1 cellular context compared by ENCODE assay signal in the genomic region with DNA sequence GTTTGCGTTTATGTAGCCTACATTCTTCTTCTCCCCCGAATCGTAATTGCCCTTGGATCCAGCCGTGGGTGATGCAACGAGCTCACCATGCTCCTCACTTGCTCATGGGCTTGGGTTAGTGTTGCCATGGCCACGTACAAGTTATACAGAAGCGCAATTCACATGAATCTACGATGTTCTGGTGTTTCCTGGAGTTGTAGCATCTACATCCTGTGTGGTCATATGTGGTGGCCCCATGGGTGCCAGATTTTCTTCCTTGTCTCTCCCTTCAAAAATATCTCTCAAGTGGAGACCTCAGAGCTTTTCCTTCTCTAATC.
TF ChIP-seq lines count a peak whose summit lies in the region.

No MANE protein-coding gene starts in this region.

TF ChIP-seq in WTC11, 78 proteins besides CTCF, POLR2A, EP300 and RAD21 (continued from another document):
- TF ChIP-seq, protein P1, sequence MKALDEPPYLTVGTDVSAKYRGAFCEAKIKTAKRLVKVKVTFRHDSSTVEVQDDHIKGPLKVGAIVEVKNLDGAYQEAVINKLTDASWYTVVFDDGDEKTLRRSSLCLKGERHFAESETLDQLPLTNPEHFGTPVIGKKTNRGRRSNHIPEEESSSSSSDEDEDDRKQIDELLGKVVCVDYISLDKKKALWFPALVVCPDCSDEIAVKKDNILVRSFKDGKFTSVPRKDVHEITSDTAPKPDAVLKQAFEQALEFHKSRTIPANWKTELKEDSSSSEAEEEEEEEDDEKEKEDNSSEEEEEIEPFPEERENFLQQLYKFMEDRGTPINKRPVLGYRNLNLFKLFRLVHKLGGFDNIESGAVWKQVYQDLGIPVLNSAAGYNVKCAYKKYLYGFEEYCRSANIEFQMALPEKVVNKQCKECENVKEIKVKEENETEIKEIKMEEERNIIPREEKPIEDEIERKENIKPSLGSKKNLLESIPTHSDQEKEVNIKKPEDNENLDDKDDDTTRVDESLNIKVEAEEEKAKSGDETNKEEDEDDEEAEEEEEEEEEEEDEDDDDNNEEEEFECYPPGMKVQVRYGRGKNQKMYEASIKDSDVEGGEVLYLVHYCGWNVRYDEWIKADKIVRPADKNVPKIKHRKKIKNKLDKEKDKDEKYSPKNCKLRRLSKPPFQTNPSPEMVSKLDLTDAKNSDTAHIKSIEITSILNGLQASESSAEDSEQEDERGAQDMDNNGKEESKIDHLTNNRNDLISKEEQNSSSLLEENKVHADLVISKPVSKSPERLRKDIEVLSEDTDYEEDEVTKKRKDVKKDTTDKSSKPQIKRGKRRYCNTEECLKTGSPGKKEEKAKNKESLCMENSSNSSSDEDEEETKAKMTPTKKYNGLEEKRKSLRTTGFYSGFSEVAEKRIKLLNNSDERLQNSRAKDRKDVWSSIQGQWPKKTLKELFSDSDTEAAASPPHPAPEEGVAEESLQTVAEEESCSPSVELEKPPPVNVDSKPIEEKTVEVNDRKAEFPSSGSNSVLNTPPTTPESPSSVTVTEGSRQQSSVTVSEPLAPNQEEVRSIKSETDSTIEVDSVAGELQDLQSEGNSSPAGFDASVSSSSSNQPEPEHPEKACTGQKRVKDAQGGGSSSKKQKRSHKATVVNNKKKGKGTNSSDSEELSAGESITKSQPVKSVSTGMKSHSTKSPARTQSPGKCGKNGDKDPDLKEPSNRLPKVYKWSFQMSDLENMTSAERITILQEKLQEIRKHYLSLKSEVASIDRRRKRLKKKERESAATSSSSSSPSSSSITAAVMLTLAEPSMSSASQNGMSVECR (CRISPR knock-in tag; IDR thresholded peaks at IDR 0.05; ENCODE audit: borderline replicate concordance) = no peak
TF ChIP-seq in WTC11: peak in this region for 0.
